21 cellular contexts compared by ENCODE assay signal in the genomic region with DNA sequence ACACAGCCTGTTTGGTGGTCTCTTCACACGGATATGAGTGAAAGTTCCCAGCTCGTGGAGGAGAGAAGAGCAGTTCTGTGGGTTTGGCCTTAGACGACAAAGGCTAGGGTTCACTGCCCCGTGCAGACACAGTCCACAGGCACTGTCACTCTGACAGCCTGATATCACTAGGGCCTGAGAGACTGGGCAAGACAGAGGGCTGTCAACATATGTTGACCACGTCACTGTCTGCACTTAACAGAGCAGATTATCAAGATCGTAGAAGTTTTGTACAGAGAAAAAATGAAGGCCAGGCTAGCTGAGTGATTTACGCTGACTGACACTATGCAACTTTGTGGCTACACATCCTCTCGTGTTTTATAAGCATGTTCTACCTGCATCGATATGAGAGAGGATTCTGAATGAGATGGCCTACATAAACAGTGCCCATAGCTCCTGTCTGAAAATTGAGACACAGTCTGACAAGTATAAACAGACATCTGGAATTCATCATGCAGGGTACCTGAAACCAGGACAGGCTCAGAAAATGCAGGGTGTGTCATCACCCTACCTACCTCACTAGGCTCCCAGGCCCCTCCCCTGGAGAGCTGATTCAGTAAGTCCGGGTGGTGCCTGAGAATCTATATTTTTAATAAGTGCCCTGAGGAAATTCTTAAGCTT.
DNase-seq lines count a peak whose midpoint lies in the region; ATAC-seq and TF ChIP-seq lines count a peak whose summit lies in the region.
"Had no signal": no experiment of that assay in that cellular context is flagged by ENCODE, and none has a peak within 500 bp of the region (broad histone marks: within the 10 kb centered on the region; RNA-seq: fewer than 3 reads in every experiment).

No MANE protein-coding gene starts in this region.

- H3K4me3 ChIP-seq in vagina (no peak overlapping the region), left lung (no peak overlapping the region)
- H3K4me3 ChIP-seq: right atrium auricular region had no signal

- no peak for TF ChIP-seq POLR2A in vagina (IDR thresholded peaks at IDR 0.05)

- H3K27me3 ChIP-seq in vagina (no peaks in the 10 kb centered on the region), left lung (no peaks in the 10 kb centered on the region)
- H3K27me3 ChIP-seq: right atrium auricular region had no signal

- H3K4me1 ChIP-seq in vagina, result peaks cover 21% of the 10 kb centered on the region
- H3K4me1 ChIP-seq in left lung, result peaks cover 0 to 2% of the 10 kb centered on the region in 2 donors

- DNase-seq in left ventricle myocardium superior, result no peak
- DNase-seq in cardiac septum (ENCODE audit: low spot score), result no peak
- DNase-seq in kidney tubule cell (ENCODE audit: low spot score), result peak; percentile 58
- no peak for DNase-seq in vagina (ENCODE audit: extremely low spot score in 2 of 2)
- DNase-seq in left lung, result no peak
- no peak for DNase-seq in natural killer cell treated with Interleukin-12 subunit alpha and Interleukin-12 subunit beta and Interleukin-15 and Interleukin-18, amount 100 ng/mL, for 72 hours (ENCODE audit: low spot score)
- DNase-seq: activated naive CD8-positive, alpha-beta T cell treated with anti-CD3 and anti-CD28 coated beads, Interleukin-2, amount 10 ng/mL, durations not matched to agents 7 days and 5 days; activated T-cell treated with anti-CD3 and anti-CD28 coated beads for 4 hours; cerebellar nuclear complex; DMS153; hippocampal formation; KG1; left colon; naive B cell; NCI-H1417 treated with DMSO at 0.1 percent for 48 hours; NCI-H446 treated with DMSO at 0.1 percent for 48 hours; stimulated activated CD4-positive, alpha-beta T cell treated with anti-CD3 and anti-CD28 coated beads, Interleukin-2, amount 100 ng/mL, for 48 hours; WERI-Rb-1 had no signal

- ATAC-seq in left ventricle myocardium superior (peak; percentile 35), left lung (no peak), HG03469 (IDR thresholded peaks at IDR 0.05; ENCODE audit: unreplicated experiment) (no peak)
- no peak for ATAC-seq in natural killer cell treated with Interleukin-12 subunit alpha and Interleukin-12 subunit beta and Interleukin-15 and Interleukin-18, amount 100 ng/mL, for 72 hours
- ATAC-seq: left colon had no signal

- intact Hi-C loops in left ventricle myocardium superior (cut with micrococcal nuclease), result no loop called here
- intact Hi-C loops in cardiac septum (cut with DNase I), result no loop called here
- intact Hi-C loops in vagina (cut with DNase I), result no loop called here
- intact Hi-C loops in left lung (cut with DNase I), result no loop called here

- no peaks in the 10 kb centered on the region for H3K9me3 Mint-ChIP-seq in natural killer cell treated with Interleukin-12 subunit alpha and Interleukin-12 subunit beta and Interleukin-15 and Interleukin-18, amount 100 ng/mL, for 72 hours

- H3K36me3 Mint-ChIP-seq in natural killer cell treated with Interleukin-12 subunit alpha and Interleukin-12 subunit beta and Interleukin-15 and Interleukin-18, amount 100 ng/mL, for 72 hours, result no peaks in the 10 kb centered on the region

- no peaks in the 10 kb centered on the region for H3K9me3 ChIP-seq in vagina
- H3K9me3 ChIP-seq in left lung, result no peaks in the 10 kb centered on the region
- H3K9me3 ChIP-seq: right atrium auricular region had no signal

- H3K27ac Mint-ChIP-seq in natural killer cell treated with Interleukin-12 subunit alpha and Interleukin-12 subunit beta and Interleukin-15 and Interleukin-18, amount 100 ng/mL, for 72 hours, result no peak overlapping the region
- H3K27ac Mint-ChIP-seq: activated naive CD8-positive, alpha-beta T cell treated with anti-CD3 and anti-CD28 coated beads, Interleukin-2, amount 10 ng/mL, durations not matched to agents 7 days and 5 days had no signal

- TF ChIP-seq CTCF in vagina (IDR thresholded peaks at IDR 0.05), result no peak
- TF ChIP-seq CTCF in left lung (IDR thresholded peaks at IDR 0.05), result no peak

- H3K36me3 ChIP-seq in vagina (no peaks in the 10 kb centered on the region), left lung (no peaks in the 10 kb centered on the region)
- H3K36me3 ChIP-seq: right atrium auricular region, WERI-Rb-1 had no signal

- no peaks in the 10 kb centered on the region for H3K27me3 Mint-ChIP-seq in natural killer cell treated with Interleukin-12 subunit alpha and Interleukin-12 subunit beta and Interleukin-15 and Interleukin-18, amount 100 ng/mL, for 72 hours
- H3K27me3 Mint-ChIP-seq: activated naive CD8-positive, alpha-beta T cell treated with anti-CD3 and anti-CD28 coated beads, Interleukin-2, amount 10 ng/mL, durations not matched to agents 7 days and 5 days; naive B cell had no signal

- H3K27ac ChIP-seq in angular gyrus (ENCODE audit: low read depth, low read length) (peak overlapping the region; percentile 42), vagina (peak overlapping the region; percentile 53), left lung (no peak overlapping the region)
- H3K27ac ChIP-seq: WERI-Rb-1 had no signal

- peaks cover 29 to 52% of the 10 kb centered on the region in 2 donors for H3K4me1 Mint-ChIP-seq in natural killer cell treated with Interleukin-12 subunit alpha and Interleukin-12 subunit beta and Interleukin-15 and Interleukin-18, amount 100 ng/mL, for 72 hours (ENCODE audit: low read depth in 2 of 2)

- no peak overlapping the region for H3K4me3 Mint-ChIP-seq in natural killer cell treated with Interleukin-12 subunit alpha and Interleukin-12 subunit beta and Interleukin-15 and Interleukin-18, amount 100 ng/mL, for 72 hours
- H3K4me3 Mint-ChIP-seq: activated naive CD8-positive, alpha-beta T cell treated with anti-CD3 and anti-CD28 coated beads, Interleukin-2, amount 10 ng/mL, durations not matched to agents 7 days and 5 days had no signal

Comparison
In these comparisons a context has a peak if more than half of its experiments do, and no peak if none do; other contexts are left out.
1. H3K27ac ChIP-seq: peak in angular gyrus (single experiment) and vagina (single experiment); none in left lung (0 of 2).